Comparison of ENCODE assay signal across 11 cellular contexts in the genomic region with DNA sequence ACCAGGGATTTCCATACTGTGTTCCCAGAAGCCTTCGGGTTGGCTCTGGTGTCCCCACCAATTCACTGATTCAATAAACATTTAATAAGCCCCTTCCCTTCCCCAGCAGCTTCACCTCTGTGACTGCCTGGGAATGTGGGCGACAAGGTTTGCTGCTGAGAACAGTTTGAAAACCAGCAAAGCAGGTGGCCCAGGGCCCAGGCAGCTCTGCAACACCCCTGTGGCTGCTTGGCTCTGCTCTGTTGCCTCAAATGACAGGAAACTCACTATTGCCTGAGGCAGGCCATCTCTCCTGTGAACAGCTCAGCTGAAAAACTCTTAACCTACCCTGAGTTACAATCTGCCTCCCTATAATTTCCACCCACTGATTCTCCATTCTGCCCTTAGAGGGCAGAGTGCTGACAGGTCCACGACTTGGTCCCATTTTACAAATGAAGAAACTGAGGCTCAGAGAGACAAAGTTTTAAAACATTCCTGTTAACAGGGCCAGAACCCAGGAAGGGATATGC. TPM values are rescaled to one million over a fixed set of nuclear protein-coding genes. Genes with fewer than 3 reads are reported as not detected.
DNase-seq lines count a peak whose midpoint lies in the region; ATAC-seq and TF ChIP-seq lines count a peak whose summit lies in the region.
"Had no signal": no experiment of that assay in that cellular context is flagged by ENCODE, and none has a peak within 500 bp of the region (broad histone marks: within the 10 kb centered on the region; RNA-seq: fewer than 3 reads in every experiment).

No MANE protein-coding gene starts in this region.

- peak; percentile 18 to 40; a peak in 2 of 4 replicates for TF ChIP-seq CTCF in GM23338 (conservative IDR thresholded peaks at IDR 0.05; ENCODE audit: low read depth in 2 of 2)
- no peak for TF ChIP-seq CTCF in liver (IDR thresholded peaks at IDR 0.05; ENCODE audit: low read depth, low read length, missing input control)

- H3K9me3 ChIP-seq in T-helper 17 cell (ENCODE audit: control insufficient read depth, low read length, poor library complexity, severe bottlenecking) (no peaks in the 10 kb centered on the region), liver (ENCODE audit: control insufficient read depth in 4 of 4, low read length in 3 of 4) (no peaks in the 10 kb centered on the region)
- H3K9me3 ChIP-seq: ascending aorta had no signal

- H3K36me3 ChIP-seq in GM23338 (ENCODE audit: insufficient read depth) (no peaks in the 10 kb centered on the region), liver (ENCODE audit: control insufficient read depth in 4 of 4, insufficient read depth in 3 of 4, low read depth in 1 of 4, low read length in 3 of 4) (peaks cover 0 to 34% (median 19%) of the 10 kb centered on the region in 4 donors)
- H3K36me3 ChIP-seq: ascending aorta had no signal

- H3K9me2 ChIP-seq in GM23338 (ENCODE audit: insufficient read depth) = no peaks in the 10 kb centered on the region

- H3K27ac ChIP-seq in GM23338 (ENCODE audit: low read depth) (no peak overlapping the region), liver (ENCODE audit: low read depth in 1 of 2, low read length in 2 of 2) (no peak overlapping the region)
- H3K27ac ChIP-seq: ascending aorta had no signal

- no peaks in the 10 kb centered on the region for H3K79me2 ChIP-seq in GM23338 (replicated peaks; ENCODE audit: insufficient read depth)

- DNase-seq in Daoy (ENCODE audit: low read depth) (peak; percentile 41), GM23338 (ENCODE audit: low spot score) (no peak), T-helper 17 cell (no peak), amniotic stem cell (lab: John Stamatoyannopoulos, UW) (no peak), NOMO-1 treated with dmso at 0.1 percent for 144 hours (lab: John Stamatoyannopoulos, UW; ENCODE audit: unreplicated experiment) (no peak)
- no peak for DNase-seq in activated T-cell treated with anti-CD3 and anti-CD28 coated beads, Interleukin-2, amount 50 U/mL, for 48 hours
- no peak for DNase-seq in activated T-cell treated with anti-CD3 and anti-CD28 coated beads, Interleukin-2, amount 50 U/mL, for 4 hours
- DNase-seq: left colon, NCI-H82 had no signal

- no peaks in the 10 kb centered on the region for H3F3A ChIP-seq in GM23338 (replicated peaks; ENCODE audit: low read depth)

- H2AFZ ChIP-seq in GM23338 = no peak overlapping the region

- ATAC-seq in GM23338 (no peak), T-helper 17 cell (no peak)
- ATAC-seq in activated T-cell treated with anti-CD3 and anti-CD28 coated beads, Interleukin-2, amount 50 U/mL, for 4 hours = no peak
- ATAC-seq: left colon had no signal

- H3K4me2 ChIP-seq in GM23338 = no peak overlapping the region

- H3K4me3 Mint-ChIP-seq in GM23338 = no peak overlapping the region
- no peak overlapping the region for H3K4me3 Mint-ChIP-seq in T-helper 17 cell
- no peak overlapping the region for H3K4me3 Mint-ChIP-seq in activated T-cell treated with anti-CD3 and anti-CD28 coated beads, Interleukin-2, amount 50 U/mL, for 4 hours

- H3K27me3 ChIP-seq in GM23338 (ENCODE audit: insufficient read depth) (no peaks in the 10 kb centered on the region), liver (ENCODE audit: control insufficient read depth in 4 of 4, insufficient read depth in 4 of 4, low read length in 3 of 4) (no peaks in the 10 kb centered on the region)
- H3K27me3 ChIP-seq: ascending aorta had no signal

- H3K36me3 Mint-ChIP-seq in GM23338 (ENCODE audit: low read depth) = no peaks in the 10 kb centered on the region; the same call in 1 of the 3 replicates
- H3K36me3 Mint-ChIP-seq in T-helper 17 cell (ENCODE audit: low read depth) = peaks cover 6% of the 10 kb centered on the region
- H3K36me3 Mint-ChIP-seq in activated T-cell treated with anti-CD3 and anti-CD28 coated beads, Interleukin-2, amount 50 U/mL, for 4 hours (ENCODE audit: insufficient read depth) = peaks cover 15% of the 10 kb centered on the region

- peak; percentile 26 to 38 for TF ChIP-seq RAD21 in liver (IDR thresholded peaks at IDR 0.05)

- no peaks in the 10 kb centered on the region for H3K4me1 ChIP-seq in GM23338 (ENCODE audit: insufficient read depth)
- H3K4me1 ChIP-seq in liver (ENCODE audit: control insufficient read depth in 4 of 4, insufficient read depth in 4 of 4, low read length in 3 of 4) = peaks cover 0 to 23% (median 15%) of the 10 kb centered on the region in 4 donors

- 88% methylated on average over 3 of the region's 3 CpGs for WGBS in liver

- H3K4me1 Mint-ChIP-seq in GM23338 (no peaks in the 10 kb centered on the region), T-helper 17 cell (peaks cover 32% of the 10 kb centered on the region)
- H3K4me1 Mint-ChIP-seq in activated T-cell treated with anti-CD3 and anti-CD28 coated beads, Interleukin-2, amount 50 U/mL, for 4 hours (ENCODE audit: low read depth) = peaks cover 71% of the 10 kb centered on the region

- no peaks in the 10 kb centered on the region; the same call in 1 of the 2 replicates for H4K20me1 ChIP-seq in GM23338 (replicated peaks; ENCODE audit: insufficient read depth)

- H3K27ac Mint-ChIP-seq in GM23338 (no peak overlapping the region), T-helper 17 cell (peak overlapping the region; percentile 84)

- no peak overlapping the region for H3K9ac ChIP-seq in liver (ENCODE audit: low read depth in 1 of 2, low read length in 2 of 2)

- H3K27me3 Mint-ChIP-seq in GM23338 (ENCODE audit: insufficient read depth, low read depth, poor library complexity) (peaks cover 8% of the 10 kb centered on the region), T-helper 17 cell (no peaks in the 10 kb centered on the region)
- H3K27me3 Mint-ChIP-seq in activated T-cell treated with anti-CD3 and anti-CD28 coated beads, Interleukin-2, amount 50 U/mL, for 4 hours (ENCODE audit: low read depth) = no peaks in the 10 kb centered on the region

- H3K4me3 ChIP-seq in GM23338 (no peak overlapping the region), liver (ENCODE audit: low read depth in 1 of 3, low read length in 3 of 3) (no peak overlapping the region)
- H3K4me3 ChIP-seq: ascending aorta had no signal

- no peaks in the 10 kb centered on the region for H3K9me3 Mint-ChIP-seq in GM23338
- H3K9me3 Mint-ChIP-seq in activated T-cell treated with anti-CD3 and anti-CD28 coated beads, Interleukin-2, amount 50 U/mL, for 4 hours = no peaks in the 10 kb centered on the region

TF ChIP-seq in GM23338, 12 proteins besides CTCF, POLR2A, EP300 and RAD21 (continues in another document):
- no peak for TF ChIP-seq ZNF114 (CRISPR knock-in tag; IDR thresholded peaks at IDR 0.05)

TF ChIP-seq in liver, 16 proteins besides CTCF, POLR2A, EP300 and RAD21:
- TF ChIP-seq YY1 (IDR thresholded peaks at IDR 0.05) (no peak), TAF1 (conservative IDR thresholded peaks at IDR 0.05) (no peak), ATF3 (IDR thresholded peaks at IDR 0.05) (no peak), HNF4A (conservative IDR thresholded peaks at IDR 0.05) (no peak), FOXA2 (IDR thresholded peaks at IDR 0.05) (no peak), JUND (IDR thresholded peaks at IDR 0.05) (no peak), RXRA (IDR thresholded peaks at IDR 0.05) (no peak), ZBTB33 (IDR thresholded peaks at IDR 0.05) (no peak)
- TF ChIP-seq, protein P1, sequence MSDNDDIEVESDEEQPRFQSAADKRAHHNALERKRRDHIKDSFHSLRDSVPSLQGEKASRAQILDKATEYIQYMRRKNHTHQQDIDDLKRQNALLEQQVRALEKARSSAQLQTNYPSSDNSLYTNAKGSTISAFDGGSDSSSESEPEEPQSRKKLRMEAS (IDR thresholded peaks at IDR 0.05) = no peak

RNA-seq across cellular contexts. Expression of gene ADORA2A, which starts 10.5 kb away (rescaled TPM):
- 0.95 and 2.7 TPM in 2 replicates for total RNA-seq in Daoy (2014; rRNA removed; shearing (Covaris generic))
- total RNA-seq in GM23338 (2014; rRNA removed; shearing (Covaris generic)) = 11.0 and 13.5 TPM in 2 replicates
- 3.4 and 4.1 TPM in 2 replicates for polyA plus RNA-seq in GM23338 (2016; fragmentation: Nextera tagmentation; extraction: Ambion mirVana)
- total RNA-seq in T-helper 17 cell = 10 to 100 TPM; 20.4 to 22.0 TPM
- 1 to 10 TPM; 4.4 to 5.4 TPM for total RNA-seq in liver
- 1 to 10 TPM; 3.4 to 3.5 TPM for polyA plus RNA-seq in liver
- 10 to 100 TPM; 44.6 to 57.1 (median 51.1) TPM for total RNA-seq in activated T-cell treated with anti-CD3 and anti-CD28 coated beads, Interleukin-2, amount 50 U/mL, for 4 hours

RNA-seq across cellular contexts. Expression of gene UPB1, which starts 57.3 kb away (rescaled TPM):
- 0.06 TPM in 1 of 2 replicates, not detected in the other for total RNA-seq in Daoy (2014; rRNA removed; shearing (Covaris generic))
- total RNA-seq in GM23338 (2014; rRNA removed; shearing (Covaris generic)) = 0.16 TPM in 1 of 2 replicates, not detected in the other
- 0.13 and 0.14 TPM in 2 replicates for polyA plus RNA-seq in GM23338 (2016; fragmentation: Nextera tagmentation; extraction: Ambion mirVana)
- total RNA-seq in T-helper 17 cell = 1 to 10 TPM; 1.5 to 2.8 TPM
- total RNA-seq in liver = 10 to 100 TPM in 1 of 2 donors, 1 to 10 TPM in 1; 7.1 to 67.6 TPM
- polyA plus RNA-seq in liver = 100 to 1,000 TPM in 1 of 2 donors, 10 to 100 TPM in 1; 50.0 to 115 TPM
- total RNA-seq in activated T-cell treated with anti-CD3 and anti-CD28 coated beads, Interleukin-2, amount 50 U/mL, for 4 hours = under 1 TPM; 0.16 to 0.23 (median 0.16) TPM
- total RNA-seq: ascending aorta had no signal
